In genomic region chr9:136485049-136485647, GRCh38 we compare ENCODE assay signal across 8 cellular contexts. TPM values are rescaled to one million over a fixed set of nuclear protein-coding genes. Genes with fewer than 3 reads are reported as not detected.
DNase-seq lines count a peak whose midpoint lies in the region; ATAC-seq and TF ChIP-seq lines count a peak whose summit lies in the region.

No MANE protein-coding gene starts in this region.

- H3K27ac ChIP-seq in ascending aorta = no peak overlapping the region

- H3K36me3 ChIP-seq in ascending aorta = no peaks in the 10 kb centered on the region

- H3K4me3 Mint-ChIP-seq in T-helper 2 cell treated with Interferon-gamma antibody and Interleukin-4, amounts not matched to agents 5 μg/mL and 100 μg/mL, for 36 hours = peak overlapping the region; percentile 68

- H3K9me3 ChIP-seq in ascending aorta = no peaks in the 10 kb centered on the region

- TF ChIP-seq CTCF in GM12801 (IDR thresholded peaks at IDR 0.05; ENCODE audit: extremely low read depth, insufficient read length) = peak; percentile 40
- TF ChIP-seq CTCF in ascending aorta (IDR thresholded peaks at IDR 0.05) = peak; percentile 84 to 88 (median 85)

- H3K27ac Mint-ChIP-seq in T-helper 2 cell treated with Interferon-gamma antibody and Interleukin-4, amounts not matched to agents 5 μg/mL and 100 μg/mL, for 36 hours = peak overlapping the region; percentile 49

- H3K9me3 Mint-ChIP-seq in T-helper 2 cell treated with Interferon-gamma antibody and Interleukin-4, amounts not matched to agents 5 μg/mL and 100 μg/mL, for 36 hours = no peaks in the 10 kb centered on the region

- H3K27me3 Mint-ChIP-seq in T-helper 2 cell treated with Interferon-gamma antibody and Interleukin-4, amounts not matched to agents 5 μg/mL and 100 μg/mL, for 36 hours (ENCODE audit: low read depth) = no peaks in the 10 kb centered on the region

- intact Hi-C loops in ascending aorta (cut with DNase I) = no loop called here

- H3K4me1 ChIP-seq in ascending aorta = peaks cover 15 to 21% of the 10 kb centered on the region in 2 donors

- peaks cover 10% of the 10 kb centered on the region for H3K36me3 Mint-ChIP-seq in T-helper 2 cell treated with Interferon-gamma antibody and Interleukin-4, amounts not matched to agents 5 μg/mL and 100 μg/mL, for 36 hours (ENCODE audit: low read depth)

- DNase-seq in NCI-H1417 treated with DMSO at 0.1 percent for 48 hours (lab: John Stamatoyannopoulos, UW) (peak; percentile 15), ascending aorta (ENCODE audit: low spot score in 2 of 2) (peak; percentile 20 to 91), hepatic stellate cell (ENCODE audit: low spot score) (peak; percentile 88), skeletal muscle cell (ENCODE audit: low read depth) (peak; percentile 26)
- peak; percentile 73 for DNase-seq in T-helper 2 cell treated with Interferon-gamma antibody and Interleukin-4, amounts not matched to agents 5 μg/mL and 100 μg/mL, for 36 hours (ENCODE audit: low spot score)

- H3K4me1 Mint-ChIP-seq in T-helper 2 cell treated with Interferon-gamma antibody and Interleukin-4, amounts not matched to agents 5 μg/mL and 100 μg/mL, for 36 hours (ENCODE audit: low read depth) = peaks cover 14% of the 10 kb centered on the region

- no peaks in the 10 kb centered on the region for H3K27me3 ChIP-seq in ascending aorta

- ATAC-seq in GM18873 (IDR thresholded peaks at IDR 0.05; ENCODE audit: low FRiP score, unreplicated experiment) (no peak), HG03097 (IDR thresholded peaks at IDR 0.05; ENCODE audit: low FRiP score, unreplicated experiment) (no peak)

- H3K4me3 ChIP-seq in ascending aorta (no peak overlapping the region), skeletal muscle cell (ENCODE audit: low read depth, low read length) (no peak overlapping the region)

RNA-seq across cellular contexts. Expression of gene SEC16A, which starts 2.3 kb away (rescaled TPM):
- total RNA-seq in ascending aorta = 66.1 TPM

RNA-seq across cellular contexts. Expression of gene INPP5E, which starts 45.5 kb away (rescaled TPM):
- total RNA-seq in ascending aorta = 20.2 TPM

Comparison
In these comparisons a context has a peak if more than half of its experiments do, and no peak if none do; other contexts are left out.
1. DNase-seq: peak in every context shown above with its lines; median percentile 88 in hepatic stellate cell; 73 in T-helper 2 cell treated with Interferon-gamma antibody and Interleukin-4, amounts not matched to agents 5 μg/mL and 100 μg/mL, for 36 hours; 56 in ascending aorta; 26 in skeletal muscle cell; 15 in NCI-H1417 treated with DMSO at 0.1 percent for 48 hours.